In the genomic region with DNA sequence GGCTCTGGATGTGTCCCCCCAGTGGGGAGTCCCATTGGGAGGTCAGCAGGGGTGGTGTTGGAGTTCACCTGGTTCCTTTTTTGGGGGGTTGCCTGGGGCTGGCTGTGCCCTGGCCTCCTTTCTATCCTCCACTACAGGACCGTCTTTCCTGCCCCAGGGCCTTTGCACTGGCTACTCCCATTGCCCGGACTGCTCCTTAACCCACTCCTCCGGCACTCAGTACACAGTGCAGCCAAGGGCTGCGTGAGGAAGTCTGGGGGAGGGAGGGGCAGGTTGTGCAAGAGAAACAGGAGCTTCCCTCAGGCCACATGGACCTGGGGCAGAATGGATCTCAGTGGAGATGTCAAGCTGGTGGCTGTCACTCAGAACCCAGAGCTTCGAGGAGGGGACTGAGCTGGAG, we compare ENCODE assay signal across 20 cellular contexts.
"Had no signal": no experiment of that assay in that cellular context is flagged by ENCODE, and none has a peak within 500 bp of the region (broad histone marks: within the 10 kb centered on the region; RNA-seq: fewer than 3 reads in every experiment).

No MANE protein-coding gene starts in this region.

- H3K36me3 Mint-ChIP-seq: activated naive CD8-positive, alpha-beta T cell treated with anti-CD3 and anti-CD28 coated beads for 36 hours had no signal

- ATAC-seq: activated CD4-positive, alpha-beta T cell treated with anti-CD3 and anti-CD28 coated beads for 36 hours; activated T-helper 17 cell treated with anti-CD3 and anti-CD28 coated beads, Interleukin-2, amount 50 U/mL, for 72 hours had no signal

- H3K36me3 ChIP-seq: WERI-Rb-1 had no signal

- H3K9me3 Mint-ChIP-seq: activated CD4-positive, alpha-beta memory T cell treated with anti-CD3 and anti-CD28 coated beads, Interleukin-2, amount 10 ng/mL, durations not matched to agents 7 days and 5 days; activated naive CD4-positive, alpha-beta T cell treated with anti-CD3 and anti-CD28 coated beads for 36 hours; activated naive CD8-positive, alpha-beta T cell treated with anti-CD3 and anti-CD28 coated beads for 36 hours; activated T-helper 17 cell treated with anti-CD3 and anti-CD28 coated beads, Interleukin-2, amount 50 U/mL, for 72 hours had no signal

- DNase-seq: activated CD4-positive, alpha-beta memory T cell treated with anti-CD3 and anti-CD28 coated beads, Interleukin-2, amount 10 ng/mL, durations not matched to agents 7 days and 5 days; activated CD4-positive, alpha-beta T cell treated with anti-CD3 and anti-CD28 coated beads for 36 hours; activated CD4-positive, alpha-beta T cell treated with anti-CD3 and anti-CD28 coated beads, Interleukin-2, amount 50 U/mL, for 1 hour; activated gamma-delta T cell; activated naive CD4-positive, alpha-beta T cell treated with anti-CD3 and anti-CD28 coated beads for 36 hours; activated naive CD8-positive, alpha-beta T cell treated with anti-CD3 and anti-CD28 coated beads for 36 hours; activated T-cell treated with anti-CD3 and anti-CD28 coated beads for 4 hours; activated T-cell treated with anti-CD3 and anti-CD28 coated beads, Interleukin-2, amount 50 U/mL, for 48 hours; cerebellar nuclear complex; Kasumi-1; NCI-H1048; NCI-H146; NCI-H187 treated with DMSO at 0.1 percent for 48 hours; NCI-H2081 treated with DMSO at 0.1 percent for 48 hours; NCI-H446; NCI-H524; T-helper 1 cell; WERI-Rb-1 had no signal

- H3K27ac ChIP-seq: SK-N-MC, WERI-Rb-1 had no signal

- H3K27ac Mint-ChIP-seq: activated CD4-positive, alpha-beta memory T cell treated with anti-CD3 and anti-CD28 coated beads, Interleukin-2, amount 10 ng/mL, durations not matched to agents 7 days and 5 days; activated CD4-positive, alpha-beta T cell treated with anti-CD3 and anti-CD28 coated beads for 36 hours; activated naive CD4-positive, alpha-beta T cell treated with anti-CD3 and anti-CD28 coated beads for 36 hours; activated naive CD8-positive, alpha-beta T cell treated with anti-CD3 and anti-CD28 coated beads for 36 hours; activated T-helper 17 cell treated with anti-CD3 and anti-CD28 coated beads, Interleukin-2, amount 50 U/mL, for 72 hours had no signal

- H3K4me3 ChIP-seq: SK-N-MC had no signal

- H3K27me3 Mint-ChIP-seq: activated CD4-positive, alpha-beta memory T cell treated with anti-CD3 and anti-CD28 coated beads, Interleukin-2, amount 10 ng/mL, durations not matched to agents 7 days and 5 days had no signal

- H3K4me1 Mint-ChIP-seq: activated CD4-positive, alpha-beta memory T cell treated with anti-CD3 and anti-CD28 coated beads, Interleukin-2, amount 10 ng/mL, durations not matched to agents 7 days and 5 days; activated CD4-positive, alpha-beta T cell treated with anti-CD3 and anti-CD28 coated beads for 36 hours; activated naive CD8-positive, alpha-beta T cell treated with anti-CD3 and anti-CD28 coated beads for 36 hours; activated T-helper 17 cell treated with anti-CD3 and anti-CD28 coated beads, Interleukin-2, amount 50 U/mL, for 72 hours had no signal

- H3K4me3 Mint-ChIP-seq: activated CD4-positive, alpha-beta memory T cell treated with anti-CD3 and anti-CD28 coated beads, Interleukin-2, amount 10 ng/mL, durations not matched to agents 7 days and 5 days; activated CD4-positive, alpha-beta T cell treated with anti-CD3 and anti-CD28 coated beads for 36 hours; activated naive CD4-positive, alpha-beta T cell treated with anti-CD3 and anti-CD28 coated beads for 36 hours; activated naive CD8-positive, alpha-beta T cell treated with anti-CD3 and anti-CD28 coated beads for 36 hours; activated T-helper 17 cell treated with anti-CD3 and anti-CD28 coated beads, Interleukin-2, amount 50 U/mL, for 72 hours had no signal
